20 cellular contexts compared by ENCODE assay signal in the genomic region with DNA sequence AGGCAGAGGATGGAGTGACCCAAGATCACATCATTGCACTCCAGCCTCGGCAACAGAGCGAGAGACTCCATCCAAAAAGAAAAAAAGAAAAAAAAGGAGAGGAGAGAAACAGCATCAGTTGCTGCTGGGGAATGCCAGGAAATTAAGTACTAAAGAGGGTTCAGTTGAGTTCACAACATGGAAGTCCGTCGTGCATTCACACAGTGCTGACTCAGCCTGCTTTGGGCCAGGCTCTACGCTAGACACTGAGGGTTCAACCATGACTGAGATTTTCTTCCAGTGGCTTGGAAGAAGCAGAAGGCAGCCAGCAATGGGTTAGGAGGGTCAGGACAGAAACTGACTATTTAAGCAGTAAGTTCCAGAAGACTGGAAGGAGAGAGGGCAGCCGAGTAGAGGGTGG.
A peak's percentile ranks its signal among the peaks of the same experiment; 100 is the strongest.
DNase-seq lines count a peak whose midpoint lies in the region; ATAC-seq and TF ChIP-seq lines count a peak whose summit lies in the region.
"Had no signal": no experiment of that assay in that cellular context is flagged by ENCODE, and none has a peak within 500 bp of the region (broad histone marks: within the 10 kb centered on the region; RNA-seq: fewer than 3 reads in every experiment).

No MANE protein-coding gene starts in this region.

- H3K4me2 ChIP-seq in H9 (ENCODE audit: insufficient read depth, insufficient read length, low read length): no peak overlapping the region

- H4K20me1 ChIP-seq in H9 (ENCODE audit: control insufficient read depth, insufficient read depth, insufficient read length): no peaks in the 10 kb centered on the region

- no peak overlapping the region for H2BK5ac ChIP-seq in H9 (ENCODE audit: insufficient read length, low read length)

- H3K4me3 Mint-ChIP-seq in H9: no peak overlapping the region
- H3K4me3 Mint-ChIP-seq: activated CD4-positive, alpha-beta T cell treated with anti-CD3 and anti-CD28 coated beads for 36 hours had no signal

- no peaks in the 10 kb centered on the region for H3K27me3 ChIP-seq in right lobe of liver
- H3K27me3 ChIP-seq in spleen (replicated peaks in 1 of 7): no peaks in the 10 kb centered on the region
- H3K27me3 ChIP-seq in H9 (ENCODE audit: insufficient read depth, low read length): no peaks in the 10 kb centered on the region
- H3K27me3 ChIP-seq: breast epithelium, tibial artery had no signal

- no peaks in the 10 kb centered on the region for H3K36me3 Mint-ChIP-seq in H9 (ENCODE audit: insufficient read depth in 1 of 3, low read depth in 3 of 3)

- H3T11ph ChIP-seq in H9 (ENCODE audit: low read length): no peak overlapping the region

- 68% methylated on average over 6 of the region's 6 CpGs for WGBS in right lobe of liver (ENCODE audit: insufficient coverage, low coverage, low lambda C conversion rate, missing lambda C conversion rate)
- WGBS in spleen, 5 donors: 59 to 79% (median 74%) methylated on average over 6 of the region's 6 CpGs
- WGBS in H9 (ENCODE audit: extremely low coverage, insufficient read length, low lambda C conversion rate): no CpG with 5 or more reads among the region's 6 CpGs

- no peak overlapping the region for H3K56ac ChIP-seq in H9 (ENCODE audit: insufficient read length, low read depth, low read length)

- peaks cover 2% of the 10 kb centered on the region for H3K79me1 ChIP-seq in H9 (ENCODE audit: insufficient read depth, low read depth, low read length, poor library complexity, severe bottlenecking)

- TF ChIP-seq POLR2A in right lobe of liver (IDR thresholded peaks at IDR 0.05) (no peak), spleen (IDR thresholded peaks at IDR 0.05) (no peak)

- no peak overlapping the region for H2AK5ac ChIP-seq in H9 (ENCODE audit: insufficient read length, low read length)

- H3K79me2 ChIP-seq in H9 (ENCODE audit: insufficient read depth, low read length): no peaks in the 10 kb centered on the region; the same call in 1 of the 2 replicates

- H3K23ac ChIP-seq in H9 (ENCODE audit: insufficient read length, low read depth, low read length): no peak overlapping the region

- no peak overlapping the region for H2BK12ac ChIP-seq in H9 (ENCODE audit: insufficient read length, low read depth, low read length)

- no peaks in the 10 kb centered on the region for H3K4me1 ChIP-seq in right lobe of liver
- H3K4me1 ChIP-seq in spleen: peaks cover 0 to 33% (median 1%) of the 10 kb centered on the region in 6 donors
- peaks cover 1% of the 10 kb centered on the region; the same call in 1 of the 2 replicates for H3K4me1 ChIP-seq in H9 (ENCODE audit: insufficient read depth, low read length)
- H3K4me1 ChIP-seq: breast epithelium had no signal

- peaks cover 62 to 65% of the 10 kb centered on the region in 2 experiments for H3K4me1 Mint-ChIP-seq in H9

- ATAC-seq in right lobe of liver (peak; percentile 46 to 67 (median 54)), HG02970 (IDR thresholded peaks at IDR 0.05; ENCODE audit: low FRiP score, unreplicated experiment) (no peak)
- ATAC-seq: activated CD4-positive, alpha-beta T cell treated with anti-CD3 and anti-CD28 coated beads for 36 hours had no signal

- H3K27ac ChIP-seq in cingulate gyrus (ENCODE audit: low read depth, low read length) (peak overlapping the region; percentile 83), right lobe of liver (no peak overlapping the region), spleen (peak overlapping the region in 5 of 8 donors; percentile 9 to 60 (median 32)), H9 (ENCODE audit: insufficient read length, low read depth, low read length) (no peak overlapping the region)

- H2BK15ac ChIP-seq in H9 (ENCODE audit: low read depth, low read length): no peak overlapping the region

- no peak overlapping the region for H3K14ac ChIP-seq in H9 (ENCODE audit: insufficient read depth, low read length)

- TF ChIP-seq CTCF in right lobe of liver (IDR thresholded peaks at IDR 0.05) (no peak), spleen (IDR thresholded peaks at IDR 0.05 in 8 of 11, conservative IDR thresholded peaks at IDR 0.05 in 3 of 11) (no peak), H9 (conservative IDR thresholded peaks at IDR 0.05) (no peak)

- no peak overlapping the region for H4K8ac ChIP-seq in H9 (replicated peaks; ENCODE audit: insufficient read length, low read depth, low read length)

- no peaks in the 10 kb centered on the region for H3K23me2 ChIP-seq in H9 (ENCODE audit: insufficient read length, low read depth, low read length, poor library complexity, severe bottlenecking)

- H2BK120ac ChIP-seq in H9 (ENCODE audit: low read depth, low read length, poor library complexity, severe bottlenecking): no peak overlapping the region

- no peaks in the 10 kb centered on the region for H3K27me3 Mint-ChIP-seq in H9 (ENCODE audit: low read depth)

- H4K5ac ChIP-seq in H9 (ENCODE audit: insufficient read length, low read depth, low read length): no peak overlapping the region

- H2AFZ ChIP-seq in H9 (ENCODE audit: low read length): no peak overlapping the region

- peak overlapping the region in 1 of 3 experiments; percentile 86; a peak in 2 of 7 replicates for H3K27ac Mint-ChIP-seq in H9
- H3K27ac Mint-ChIP-seq: activated CD4-positive, alpha-beta T cell treated with anti-CD3 and anti-CD28 coated beads for 36 hours had no signal

- H3K9me3 ChIP-seq in right lobe of liver (no peaks in the 10 kb centered on the region), spleen (no peaks in the 10 kb centered on the region), H9 (ENCODE audit: control insufficient read depth, low read depth, low read length) (no peaks in the 10 kb centered on the region)
- H3K9me3 ChIP-seq: breast epithelium, tibial artery had no signal

- no peak overlapping the region for H3K4ac ChIP-seq in H9 (ENCODE audit: low read depth, low read length)

- DNase-seq in RPMI7951 (ENCODE audit: low read depth): peak; percentile 69
- no peak for DNase-seq in right lobe of liver
- DNase-seq in spleen: no peak
- DNase-seq in H9: no peak
- DNase-seq in HuH-7.5 (ENCODE audit: low spot score): no peak
- DNase-seq in SIG-M5 treated with dmso at 0.1 percent for 504 hours (lab: John Stamatoyannopoulos, UW; ENCODE audit: unreplicated experiment): no peak
- DNase-seq: activated CD4-positive, alpha-beta T cell treated with anti-CD3 and anti-CD28 coated beads for 36 hours; activated CD8-positive, alpha-beta memory T cell treated with anti-CD3 and anti-CD28 coated beads, Interleukin-2, amount 50 U/mL, for 4 hours; activated naive CD4-positive, alpha-beta T cell treated with anti-CD3 and anti-CD28 coated beads, Interleukin-2, amount 50 U/mL, for 16 hours; AML-193; effector memory CD4-positive, alpha-beta T cell; GDM1; NCI-H1436 treated with DMSO at 0.1 percent for 48 hours; SIG-M5; stimulated activated CD4-positive, alpha-beta T cell treated with anti-CD3 and anti-CD28 coated beads, Interleukin-4, amount 100 ng/mL, for 4 hours; tibial artery had no signal

- H3K4me3 ChIP-seq in right lobe of liver (no peak overlapping the region), spleen (no peak overlapping the region)
- H3K4me3 ChIP-seq: breast epithelium, skin epidermis, tibial artery had no signal

- no peak overlapping the region for H3K18ac ChIP-seq in H9 (ENCODE audit: insufficient read length, low read depth, low read length)

- intact Hi-C loops in right lobe of liver (cut with DNase I): no loop called here
- intact Hi-C loops in spleen (cut with DNase I; ENCODE audit: low total_unique reads): no loop called here

- no peak overlapping the region for H4K91ac ChIP-seq in H9 (ENCODE audit: insufficient read length, low read depth, low read length)

- H3K36me3 ChIP-seq in right lobe of liver (no peaks in the 10 kb centered on the region), spleen (no peaks in the 10 kb centered on the region)
- H3K36me3 ChIP-seq: breast epithelium, tibial artery had no signal

- no peak overlapping the region for H3K9ac ChIP-seq in H9 (ENCODE audit: extremely low read depth, insufficient read length, low read length)

- no peak overlapping the region for H2BK20ac ChIP-seq in H9 (ENCODE audit: low read depth, low read length, poor library complexity, severe bottlenecking)

- H3K9me3 Mint-ChIP-seq in H9: no peaks in the 10 kb centered on the region

Comparison
In these comparisons a context has a peak if more than half of its experiments do, and no peak if none do; other contexts are left out.
1. H3K27ac ChIP-seq: peak in cingulate gyrus (single experiment) and spleen (5 of 8); none in right lobe of liver (0 of 3) and H9 (single experiment).